Comparison of ENCODE assay signal across 1 cellular context in genomic region chr20:10433623-10434466, GRCh38.
TF ChIP-seq lines count a peak whose summit lies in the region.

Gene MKKS, minus strand, starts transcription at chr20:10434222. Its CDS starts 20,708 bp downstream, at chr20:10413514.

TF ChIP-seq in WTC11, 78 proteins besides CTCF, POLR2A, EP300 and RAD21 (continued from another document):
- TF ChIP-seq, protein P1, sequence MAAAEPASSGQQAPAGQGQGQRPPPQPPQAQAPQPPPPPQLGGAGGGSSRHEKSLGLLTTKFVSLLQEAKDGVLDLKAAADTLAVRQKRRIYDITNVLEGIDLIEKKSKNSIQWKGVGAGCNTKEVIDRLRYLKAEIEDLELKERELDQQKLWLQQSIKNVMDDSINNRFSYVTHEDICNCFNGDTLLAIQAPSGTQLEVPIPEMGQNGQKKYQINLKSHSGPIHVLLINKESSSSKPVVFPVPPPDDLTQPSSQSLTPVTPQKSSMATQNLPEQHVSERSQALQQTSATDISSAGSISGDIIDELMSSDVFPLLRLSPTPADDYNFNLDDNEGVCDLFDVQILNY (CRISPR knock-in tag; IDR thresholded peaks at IDR 0.05): no peak
- TF ChIP-seq HMGA2 (CRISPR knock-in tag; IDR thresholded peaks at IDR 0.05) (no peak), ZNF232 (CRISPR knock-in tag; IDR thresholded peaks at IDR 0.05) (peak; percentile 62; the same call in 1 of the 2 replicates), ELF4 (CRISPR knock-in tag; IDR thresholded peaks at IDR 0.05; ENCODE audit: low read depth) (no peak), ZBTB21 (CRISPR knock-in tag; IDR thresholded peaks at IDR 0.05; ENCODE audit: borderline replicate concordance) (no peak), OVOL2 (CRISPR knock-in tag; IDR thresholded peaks at IDR 0.05; ENCODE audit: borderline replicate concordance) (no peak), NFATC4 (CRISPR knock-in tag; IDR thresholded peaks at IDR 0.05) (no peak), NFE2L1 (CRISPR knock-in tag; IDR thresholded peaks at IDR 0.05) (peak; percentile 10; the same call in 1 of the 2 replicates), ZNF138 (CRISPR knock-in tag; conservative IDR thresholded peaks at IDR 0.05) (no peak), CREM (CRISPR knock-in tag; IDR thresholded peaks at IDR 0.05) (no peak), TEAD1 (CRISPR knock-in tag; IDR thresholded peaks at IDR 0.05) (peak; percentile 50; the same call in 1 of the 2 replicates), PREB (CRISPR knock-in tag; IDR thresholded peaks at IDR 0.05; ENCODE audit: borderline replicate concordance) (peak; percentile 88; the same call in 1 of the 2 replicates), SMAD3 (CRISPR knock-in tag; IDR thresholded peaks at IDR 0.05; ENCODE audit: borderline replicate concordance) (peak; percentile 65; the same call in 1 of the 2 replicates), ZNF317 (CRISPR knock-in tag; IDR thresholded peaks at IDR 0.05; ENCODE audit: borderline replicate concordance, low read depth) (no peak), RELA (CRISPR knock-in tag; IDR thresholded peaks at IDR 0.05; ENCODE audit: borderline replicate concordance) (no peak), GABPB1 (CRISPR knock-in tag; IDR thresholded peaks at IDR 0.05) (peak; percentile 71; the same call in 1 of the 2 replicates), GRHL2 (CRISPR knock-in tag; IDR thresholded peaks at IDR 0.05; ENCODE audit: insufficient replicate concordance, severe bottlenecking) (no peak), CREB1 (CRISPR knock-in tag; IDR thresholded peaks at IDR 0.05) (no peak), TCF7 (CRISPR knock-in tag; IDR thresholded peaks at IDR 0.05; ENCODE audit: low read depth) (no peak), PRRX2 (CRISPR knock-in tag; IDR thresholded peaks at IDR 0.05) (no peak), GTF2I (CRISPR knock-in tag; conservative IDR thresholded peaks at IDR 0.05) (no peak), ZNF416 (CRISPR knock-in tag; IDR thresholded peaks at IDR 0.05) (no peak), ZNF396 (CRISPR knock-in tag; IDR thresholded peaks at IDR 0.05; ENCODE audit: borderline replicate concordance) (no peak), IRF2 (CRISPR knock-in tag; IDR thresholded peaks at IDR 0.05; ENCODE audit: borderline replicate concordance, low read depth) (no peak)
- TF ChIP-seq, protein P2, sequence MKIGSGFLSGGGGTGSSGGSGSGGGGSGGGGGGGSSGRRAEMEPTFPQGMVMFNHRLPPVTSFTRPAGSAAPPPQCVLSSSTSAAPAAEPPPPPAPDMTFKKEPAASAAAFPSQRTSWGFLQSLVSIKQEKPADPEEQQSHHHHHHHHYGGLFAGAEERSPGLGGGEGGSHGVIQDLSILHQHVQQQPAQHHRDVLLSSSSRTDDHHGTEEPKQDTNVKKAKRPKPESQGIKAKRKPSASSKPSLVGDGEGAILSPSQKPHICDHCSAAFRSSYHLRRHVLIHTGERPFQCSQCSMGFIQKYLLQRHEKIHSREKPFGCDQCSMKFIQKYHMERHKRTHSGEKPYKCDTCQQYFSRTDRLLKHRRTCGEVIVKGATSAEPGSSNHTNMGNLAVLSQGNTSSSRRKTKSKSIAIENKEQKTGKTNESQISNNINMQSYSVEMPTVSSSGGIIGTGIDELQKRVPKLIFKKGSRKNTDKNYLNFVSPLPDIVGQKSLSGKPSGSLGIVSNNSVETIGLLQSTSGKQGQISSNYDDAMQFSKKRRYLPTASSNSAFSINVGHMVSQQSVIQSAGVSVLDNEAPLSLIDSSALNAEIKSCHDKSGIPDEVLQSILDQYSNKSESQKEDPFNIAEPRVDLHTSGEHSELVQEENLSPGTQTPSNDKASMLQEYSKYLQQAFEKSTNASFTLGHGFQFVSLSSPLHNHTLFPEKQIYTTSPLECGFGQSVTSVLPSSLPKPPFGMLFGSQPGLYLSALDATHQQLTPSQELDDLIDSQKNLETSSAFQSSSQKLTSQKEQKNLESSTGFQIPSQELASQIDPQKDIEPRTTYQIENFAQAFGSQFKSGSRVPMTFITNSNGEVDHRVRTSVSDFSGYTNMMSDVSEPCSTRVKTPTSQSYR (CRISPR knock-in tag; IDR thresholded peaks at IDR 0.05): no peak
- TF ChIP-seq, protein P3, sequence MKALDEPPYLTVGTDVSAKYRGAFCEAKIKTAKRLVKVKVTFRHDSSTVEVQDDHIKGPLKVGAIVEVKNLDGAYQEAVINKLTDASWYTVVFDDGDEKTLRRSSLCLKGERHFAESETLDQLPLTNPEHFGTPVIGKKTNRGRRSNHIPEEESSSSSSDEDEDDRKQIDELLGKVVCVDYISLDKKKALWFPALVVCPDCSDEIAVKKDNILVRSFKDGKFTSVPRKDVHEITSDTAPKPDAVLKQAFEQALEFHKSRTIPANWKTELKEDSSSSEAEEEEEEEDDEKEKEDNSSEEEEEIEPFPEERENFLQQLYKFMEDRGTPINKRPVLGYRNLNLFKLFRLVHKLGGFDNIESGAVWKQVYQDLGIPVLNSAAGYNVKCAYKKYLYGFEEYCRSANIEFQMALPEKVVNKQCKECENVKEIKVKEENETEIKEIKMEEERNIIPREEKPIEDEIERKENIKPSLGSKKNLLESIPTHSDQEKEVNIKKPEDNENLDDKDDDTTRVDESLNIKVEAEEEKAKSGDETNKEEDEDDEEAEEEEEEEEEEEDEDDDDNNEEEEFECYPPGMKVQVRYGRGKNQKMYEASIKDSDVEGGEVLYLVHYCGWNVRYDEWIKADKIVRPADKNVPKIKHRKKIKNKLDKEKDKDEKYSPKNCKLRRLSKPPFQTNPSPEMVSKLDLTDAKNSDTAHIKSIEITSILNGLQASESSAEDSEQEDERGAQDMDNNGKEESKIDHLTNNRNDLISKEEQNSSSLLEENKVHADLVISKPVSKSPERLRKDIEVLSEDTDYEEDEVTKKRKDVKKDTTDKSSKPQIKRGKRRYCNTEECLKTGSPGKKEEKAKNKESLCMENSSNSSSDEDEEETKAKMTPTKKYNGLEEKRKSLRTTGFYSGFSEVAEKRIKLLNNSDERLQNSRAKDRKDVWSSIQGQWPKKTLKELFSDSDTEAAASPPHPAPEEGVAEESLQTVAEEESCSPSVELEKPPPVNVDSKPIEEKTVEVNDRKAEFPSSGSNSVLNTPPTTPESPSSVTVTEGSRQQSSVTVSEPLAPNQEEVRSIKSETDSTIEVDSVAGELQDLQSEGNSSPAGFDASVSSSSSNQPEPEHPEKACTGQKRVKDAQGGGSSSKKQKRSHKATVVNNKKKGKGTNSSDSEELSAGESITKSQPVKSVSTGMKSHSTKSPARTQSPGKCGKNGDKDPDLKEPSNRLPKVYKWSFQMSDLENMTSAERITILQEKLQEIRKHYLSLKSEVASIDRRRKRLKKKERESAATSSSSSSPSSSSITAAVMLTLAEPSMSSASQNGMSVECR (CRISPR knock-in tag; IDR thresholded peaks at IDR 0.05; ENCODE audit: borderline replicate concordance): no peak
- TF ChIP-seq, protein P4, sequence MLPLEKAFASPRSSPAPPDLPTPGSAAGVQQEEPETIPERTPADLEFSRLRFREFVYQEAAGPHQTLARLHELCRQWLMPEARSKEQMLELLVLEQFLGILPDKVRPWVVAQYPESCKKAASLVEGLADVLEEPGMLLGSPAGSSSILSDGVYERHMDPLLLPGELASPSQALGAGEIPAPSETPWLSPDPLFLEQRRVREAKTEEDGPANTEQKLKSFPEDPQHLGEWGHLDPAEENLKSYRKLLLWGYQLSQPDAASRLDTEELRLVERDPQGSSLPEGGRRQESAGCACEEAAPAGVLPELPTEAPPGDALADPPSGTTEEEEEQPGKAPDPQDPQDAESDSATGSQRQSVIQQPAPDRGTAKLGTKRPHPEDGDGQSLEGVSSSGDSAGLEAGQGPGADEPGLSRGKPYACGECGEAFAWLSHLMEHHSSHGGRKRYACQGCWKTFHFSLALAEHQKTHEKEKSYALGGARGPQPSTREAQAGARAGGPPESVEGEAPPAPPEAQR (CRISPR knock-in tag; IDR thresholded peaks at IDR 0.05): no peak
- TF ChIP-seq, protein P5, sequence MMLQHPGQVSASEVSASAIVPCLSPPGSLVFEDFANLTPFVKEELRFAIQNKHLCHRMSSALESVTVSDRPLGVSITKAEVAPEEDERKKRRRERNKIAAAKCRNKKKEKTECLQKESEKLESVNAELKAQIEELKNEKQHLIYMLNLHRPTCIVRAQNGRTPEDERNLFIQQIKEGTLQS (CRISPR knock-in tag; conservative IDR thresholded peaks at IDR 0.05): no peak
- TF ChIP-seq, protein P6, sequence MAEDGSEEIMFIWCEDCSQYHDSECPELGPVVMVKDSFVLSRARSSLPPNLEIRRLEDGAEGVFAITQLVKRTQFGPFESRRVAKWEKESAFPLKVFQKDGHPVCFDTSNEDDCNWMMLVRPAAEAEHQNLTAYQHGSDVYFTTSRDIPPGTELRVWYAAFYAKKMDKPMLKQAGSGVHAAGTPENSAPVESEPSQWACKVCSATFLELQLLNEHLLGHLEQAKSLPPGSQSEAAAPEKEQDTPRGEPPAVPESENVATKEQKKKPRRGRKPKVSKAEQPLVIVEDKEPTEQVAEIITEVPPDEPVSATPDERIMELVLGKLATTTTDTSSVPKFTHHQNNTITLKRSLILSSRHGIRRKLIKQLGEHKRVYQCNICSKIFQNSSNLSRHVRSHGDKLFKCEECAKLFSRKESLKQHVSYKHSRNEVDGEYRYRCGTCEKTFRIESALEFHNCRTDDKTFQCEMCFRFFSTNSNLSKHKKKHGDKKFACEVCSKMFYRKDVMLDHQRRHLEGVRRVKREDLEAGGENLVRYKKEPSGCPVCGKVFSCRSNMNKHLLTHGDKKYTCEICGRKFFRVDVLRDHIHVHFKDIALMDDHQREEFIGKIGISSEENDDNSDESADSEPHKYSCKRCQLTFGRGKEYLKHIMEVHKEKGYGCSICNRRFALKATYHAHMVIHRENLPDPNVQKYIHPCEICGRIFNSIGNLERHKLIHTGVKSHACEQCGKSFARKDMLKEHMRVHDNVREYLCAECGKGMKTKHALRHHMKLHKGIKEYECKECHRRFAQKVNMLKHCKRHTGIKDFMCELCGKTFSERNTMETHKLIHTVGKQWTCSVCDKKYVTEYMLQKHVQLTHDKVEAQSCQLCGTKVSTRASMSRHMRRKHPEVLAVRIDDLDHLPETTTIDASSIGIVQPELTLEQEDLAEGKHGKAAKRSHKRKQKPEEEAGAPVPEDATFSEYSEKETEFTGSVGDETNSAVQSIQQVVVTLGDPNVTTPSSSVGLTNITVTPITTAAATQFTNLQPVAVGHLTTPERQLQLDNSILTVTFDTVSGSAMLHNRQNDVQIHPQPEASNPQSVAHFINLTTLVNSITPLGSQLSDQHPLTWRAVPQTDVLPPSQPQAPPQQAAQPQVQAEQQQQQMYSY (CRISPR knock-in tag; IDR thresholded peaks at IDR 0.05): peak; percentile 98
- TF ChIP-seq, protein P7, sequence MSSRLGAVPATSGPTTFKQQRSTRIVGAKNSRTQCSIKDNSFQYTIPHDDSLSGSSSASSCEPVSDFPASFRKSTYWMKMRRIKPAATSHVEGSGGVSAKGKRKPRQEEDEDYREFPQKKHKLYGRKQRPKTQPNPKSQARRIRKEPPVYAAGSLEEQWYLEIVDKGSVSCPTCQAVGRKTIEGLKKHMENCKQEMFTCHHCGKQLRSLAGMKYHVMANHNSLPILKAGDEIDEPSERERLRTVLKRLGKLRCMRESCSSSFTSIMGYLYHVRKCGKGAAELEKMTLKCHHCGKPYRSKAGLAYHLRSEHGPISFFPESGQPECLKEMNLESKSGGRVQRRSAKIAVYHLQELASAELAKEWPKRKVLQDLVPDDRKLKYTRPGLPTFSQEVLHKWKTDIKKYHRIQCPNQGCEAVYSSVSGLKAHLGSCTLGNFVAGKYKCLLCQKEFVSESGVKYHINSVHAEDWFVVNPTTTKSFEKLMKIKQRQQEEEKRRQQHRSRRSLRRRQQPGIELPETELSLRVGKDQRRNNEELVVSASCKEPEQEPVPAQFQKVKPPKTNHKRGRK (CRISPR knock-in tag; IDR thresholded peaks at IDR 0.05; ENCODE audit: borderline replicate concordance): no peak
